ENCODE assay signal across 9 cellular contexts in genomic region chr12:18139989-18140596, GRCh38. TPM values are rescaled to one million over a fixed set of nuclear protein-coding genes. Genes with fewer than 3 reads are reported as not detected.
DNase-seq lines count a peak whose midpoint lies in the region; ATAC-seq and TF ChIP-seq lines count a peak whose summit lies in the region.
"Had no signal": no experiment of that assay in that cellular context is flagged by ENCODE, and none has a peak within 500 bp of the region (broad histone marks: within the 10 kb centered on the region; RNA-seq: fewer than 3 reads in every experiment).

No MANE protein-coding gene starts in this region.

- DNase-seq in GM04504 (ENCODE audit: low read depth) (peak; percentile 2), SK-N-DZ (ENCODE audit: low spot score) (peak; percentile 42), right atrium auricular region (ENCODE audit: low spot score) (no peak), vagina (ENCODE audit: extremely low spot score in 2 of 2) (no peak), T-cell (no peak), hepatic stellate cell (ENCODE audit: low spot score) (no peak)

- CTCF ChIA-PET in T-cell (lab: Charles Lee): interaction anchor here in 1 of 2 donors (1.1 kb wide), 1 partner anchor 1047 kb away, joined by 3 read pairs; no protein-coding TSS in a partner anchor

- POLR2A ChIA-PET in T-cell (lab: Charles Lee): no interaction called here

- H3K27me3 Mint-ChIP-seq in T-cell: peaks cover 0 to 3% of the 10 kb centered on the region in 2 donors

- H3K27ac ChIP-seq in right atrium auricular region: no peak overlapping the region
- H3K27ac ChIP-seq in vagina: no peak overlapping the region

- no peaks in the 10 kb centered on the region for H3K9me3 Mint-ChIP-seq in T-cell
- H3K9me3 Mint-ChIP-seq: T-helper 1 cell treated with Interleukin-12 subunit alpha and Interleukin-12 subunit beta and Interleukin-4 antibody, amounts not matched to agents 30 μg/mL and 1 μg/mL, for 36 hours had no signal

- H3K9me3 ChIP-seq in right atrium auricular region: no peaks in the 10 kb centered on the region
- no peaks in the 10 kb centered on the region for H3K9me3 ChIP-seq in vagina

- TF ChIP-seq POLR2A in vagina (IDR thresholded peaks at IDR 0.05): no peak

- TF ChIP-seq CTCF in right atrium auricular region (IDR thresholded peaks at IDR 0.05): peak; percentile 22 to 78
- peak; percentile 34 to 82 (median 57) for TF ChIP-seq CTCF in vagina (IDR thresholded peaks at IDR 0.05)

- no peak overlapping the region for H3K27ac Mint-ChIP-seq in T-cell
- H3K27ac Mint-ChIP-seq: T-helper 1 cell treated with Interleukin-12 subunit alpha and Interleukin-12 subunit beta and Interleukin-4 antibody, amounts not matched to agents 30 μg/mL and 1 μg/mL, for 36 hours had no signal

- H3K27me3 ChIP-seq in right atrium auricular region: no peaks in the 10 kb centered on the region
- H3K27me3 ChIP-seq in vagina: no peaks in the 10 kb centered on the region

- no peaks in the 10 kb centered on the region for H3K4me1 ChIP-seq in right atrium auricular region
- peaks cover 14% of the 10 kb centered on the region for H3K4me1 ChIP-seq in vagina

- no peak overlapping the region for H3K4me3 ChIP-seq in right atrium auricular region
- H3K4me3 ChIP-seq in vagina: no peak overlapping the region

- no peaks in the 10 kb centered on the region for H3K36me3 Mint-ChIP-seq in T-cell

- H3K4me3 Mint-ChIP-seq in T-cell: no peak overlapping the region
- H3K4me3 Mint-ChIP-seq: T-helper 1 cell treated with Interleukin-12 subunit alpha and Interleukin-12 subunit beta and Interleukin-4 antibody, amounts not matched to agents 30 μg/mL and 1 μg/mL, for 36 hours had no signal

- ATAC-seq in HG03432 (IDR thresholded peaks at IDR 0.05; ENCODE audit: unreplicated experiment) (peak; percentile 57), GM21619 (IDR thresholded peaks at IDR 0.05; ENCODE audit: unreplicated experiment) (no peak), T-cell (replicated peaks in 1 of 4) (no peak)

- no peaks in the 10 kb centered on the region for H3K36me3 ChIP-seq in right atrium auricular region
- no peaks in the 10 kb centered on the region for H3K36me3 ChIP-seq in vagina

- intact Hi-C loops in vagina (cut with DNase I): no loop called here

- no peaks in the 10 kb centered on the region for H3K4me1 Mint-ChIP-seq in T-cell

RNA-seq across cellular contexts. Expression of gene RERGL, which starts 50.1 kb away (rescaled TPM):
- polyA plus RNA-seq in SK-N-DZ (2014; cell fraction: cytosol; rRNA removed): not detected in 2 replicates
- polyA plus RNA-seq in SK-N-DZ (2014; cell fraction: nucleus; rRNA removed): not detected in 2 replicates
- 1 to 10 TPM in 1 of 2 donors, not detected in 1; 1.4 TPM for total RNA-seq in right atrium auricular region
- total RNA-seq in vagina: 1.2 TPM
- not detected for total RNA-seq in T-cell

Comparison
In these comparisons a context has a peak if more than half of its experiments do, and no peak if none do; other contexts are left out.
1. DNase-seq: peak in GM04504 (single experiment) and SK-N-DZ (single experiment); none in right atrium auricular region (single experiment), vagina (0 of 2), T-cell (0 of 34) and hepatic stellate cell (single experiment).